Comparison of ENCODE assay signal across 12 cellular contexts in genomic region chr17:40554646-40555295, GRCh38. TPM values are rescaled to one million over a fixed set of nuclear protein-coding genes. Genes with fewer than 3 reads are reported as not detected.
A peak's percentile ranks its signal among the peaks of the same experiment; 100 is the strongest.
DNase-seq lines count a peak whose midpoint lies in the region; ATAC-seq and TF ChIP-seq lines count a peak whose summit lies in the region.
"Had no signal": no experiment of that assay in that cellular context is flagged by ENCODE, and none has a peak within 500 bp of the region (broad histone marks: within the 10 kb centered on the region; RNA-seq: fewer than 3 reads in every experiment).

No MANE protein-coding gene starts in this region.

- H3K4me1 ChIP-seq in heart right ventricle, result peaks cover 42 to 99% (median 90%) of the 10 kb centered on the region in 9 donors
- peaks cover 79 to 89% (median 84%) of the 10 kb centered on the region in 3 donors for H3K4me1 ChIP-seq in skeletal muscle tissue (ENCODE audit: control insufficient read depth in 3 of 3, insufficient read depth in 3 of 3, low read length in 3 of 3)

- H3K9me3 Mint-ChIP-seq in activated CD8-positive, alpha-beta T cell treated with anti-CD3 and anti-CD28 coated beads, Interleukin-2, amount 10 ng/mL, durations not matched to agents 7 days and 5 days (ENCODE audit: insufficient read depth), result no peaks in the 10 kb centered on the region

- no peaks in the 10 kb centered on the region for H3K9me3 ChIP-seq in heart right ventricle
- H3K9me3 ChIP-seq in skeletal muscle tissue (ENCODE audit: control insufficient read depth in 3 of 3, low read length in 3 of 3), result no peaks in the 10 kb centered on the region

- POLR2A ChIA-PET in activated CD8-positive, alpha-beta T cell treated with anti-CD3 and anti-CD28 coated beads, Interleukin-2, amount 10 ng/mL, durations not matched to agents 7 days and 5 days (lab: Charles Lee), result interaction anchor here (0.6 to 20.0 kb wide), 15 partner anchors 10 to 1824 kb away, joined by 3 to 454 read pairs (median 3); partner anchors contain the start of gene TOP2A

- 94 to 95% methylated on average over 27 of the region's 27 CpGs for WGBS in heart right ventricle, 2 donors

- H3K9ac ChIP-seq in skeletal muscle tissue (ENCODE audit: low read depth in 1 of 3, low read length in 3 of 3), result no peak overlapping the region

- CTCF ChIA-PET in activated CD8-positive, alpha-beta T cell treated with anti-CD3 and anti-CD28 coated beads, Interleukin-2, amount 10 ng/mL, durations not matched to agents 7 days and 5 days (lab: Charles Lee), result interaction anchor here (0.8 to 26.8 kb wide), 11 partner anchors 0 to 196 kb away, joined by 3 to 618 read pairs (median 5); partner anchors contain the start of genes CCR7, SMARCE1 and TOP2A

- H3K4me3 ChIP-seq in heart right ventricle, result peak overlapping the region in 1 of 10 donors; percentile 18
- H3K4me3 ChIP-seq in skeletal muscle tissue (ENCODE audit: low read length in 3 of 3), result peak overlapping the region in 1 of 3 donors; percentile 13

- peak; percentile 33 for DNase-seq in activated CD8-positive, alpha-beta T cell treated with anti-CD3 and anti-CD28 coated beads, Interleukin-2, amount 10 ng/mL, durations not matched to agents 7 days and 5 days
- no peak for DNase-seq in heart right ventricle
- no peak for DNase-seq in DMS153 treated with DMSO at 0.1 percent for 48 hours (lab: John Stamatoyannopoulos, UW; ENCODE audit: unreplicated experiment)
- DNase-seq: dermis blood vessel endothelial cell, GF-D8, NCI-H1048 had no signal

- peaks cover 100% of the 10 kb centered on the region for H3K4me1 Mint-ChIP-seq in activated CD8-positive, alpha-beta T cell treated with anti-CD3 and anti-CD28 coated beads, Interleukin-2, amount 10 ng/mL, durations not matched to agents 7 days and 5 days (ENCODE audit: low read depth)

- H3K36me3 Mint-ChIP-seq in activated CD8-positive, alpha-beta T cell treated with anti-CD3 and anti-CD28 coated beads, Interleukin-2, amount 10 ng/mL, durations not matched to agents 7 days and 5 days (ENCODE audit: low read depth), result peaks cover 94% of the 10 kb centered on the region

- intact Hi-C loops in heart right ventricle (cut with DNase I), result loop anchor here in 6 of 10 donors (5.0 to 10.0 kb wide), 5 partner anchors 107 to 260 kb away; partner anchors contain the start of genes IGFBP4 (in 4 of the 6) and RARA (in 1 of the 6)

- H3K27me3 ChIP-seq in heart right ventricle (no peaks in the 10 kb centered on the region), skeletal muscle tissue (ENCODE audit: control insufficient read depth in 3 of 3, insufficient read depth in 3 of 3, low read length in 3 of 3) (peaks cover 0 to 2% (median 0%) of the 10 kb centered on the region in 3 donors)

- H3K4me3 Mint-ChIP-seq in activated CD8-positive, alpha-beta T cell treated with anti-CD3 and anti-CD28 coated beads, Interleukin-2, amount 10 ng/mL, durations not matched to agents 7 days and 5 days, result peak overlapping the region; percentile 65

- peak; percentile 18 for TF ChIP-seq CTCF in GM12873 (IDR thresholded peaks at IDR 0.05; ENCODE audit: insufficient read depth, low read depth, low read length, missing control alignments)
- no peak for TF ChIP-seq CTCF in heart right ventricle (IDR thresholded peaks at IDR 0.05)

- peak overlapping the region; percentile 93 for H3K27ac Mint-ChIP-seq in activated CD8-positive, alpha-beta T cell treated with anti-CD3 and anti-CD28 coated beads, Interleukin-2, amount 10 ng/mL, durations not matched to agents 7 days and 5 days

- no peak for ATAC-seq in activated CD8-positive, alpha-beta T cell treated with anti-CD3 and anti-CD28 coated beads, Interleukin-2, amount 10 ng/mL, durations not matched to agents 7 days and 5 days
- ATAC-seq in heart right ventricle (no peak), GM19395 (IDR thresholded peaks at IDR 0.05; ENCODE audit: unreplicated experiment) (no peak), HG03378 (IDR thresholded peaks at IDR 0.05; ENCODE audit: unreplicated experiment) (no peak), GM19023 (IDR thresholded peaks at IDR 0.05; ENCODE audit: unreplicated experiment) (no peak)

- peaks cover 0 to 9% (median 0%) of the 10 kb centered on the region in 9 donors for H3K36me3 ChIP-seq in heart right ventricle
- H3K36me3 ChIP-seq in skeletal muscle tissue (ENCODE audit: control insufficient read depth in 3 of 3, insufficient read depth in 3 of 3, low read length in 3 of 3), result no peaks in the 10 kb centered on the region

- no peaks in the 10 kb centered on the region for H3K27me3 Mint-ChIP-seq in activated CD8-positive, alpha-beta T cell treated with anti-CD3 and anti-CD28 coated beads, Interleukin-2, amount 10 ng/mL, durations not matched to agents 7 days and 5 days (ENCODE audit: low read depth)

- peak overlapping the region; percentile 79 to 94 (median 88) for H3K27ac ChIP-seq in heart right ventricle
- peak overlapping the region; percentile 80 for H3K27ac ChIP-seq in skeletal muscle tissue (ENCODE audit: low read depth, low read length)

RNA-seq across cellular contexts. Expression of gene CCR7, which starts 10.5 kb away (rescaled TPM):
- 100 to 1,000 TPM; 171 to 173 TPM for total RNA-seq in activated CD8-positive, alpha-beta T cell treated with anti-CD3 and anti-CD28 coated beads, Interleukin-2, amount 10 ng/mL, durations not matched to agents 7 days and 5 days
- 1 to 10 TPM in 1 of 10 donors, under 1 TPM in 3, not detected in 6; 0.10 to 1.7 (median 0.48) TPM for total RNA-seq in heart right ventricle
- under 1 TPM in 1 of 2 donors, not detected in 1; 0.46 TPM for polyA plus RNA-seq in heart right ventricle
- total RNA-seq in skeletal muscle tissue, result 1.0 TPM
- total RNA-seq: lung microvascular endothelial cell had no signal

RNA-seq across cellular contexts. Expression of gene TNS4, which starts 53.3 kb away (rescaled TPM):
- total RNA-seq in activated CD8-positive, alpha-beta T cell treated with anti-CD3 and anti-CD28 coated beads, Interleukin-2, amount 10 ng/mL, durations not matched to agents 7 days and 5 days, result 1 to 10 TPM; 8.4 to 9.0 TPM
- total RNA-seq in heart right ventricle (under 1 TPM in 1 of 10 donors, not detected in 9; 0.62 TPM), skeletal muscle tissue (not detected)
- polyA plus RNA-seq in heart right ventricle, result under 1 TPM in 1 of 2 donors, not detected in 1; 0.01 TPM
- total RNA-seq: dermis blood vessel endothelial cell, lung microvascular endothelial cell had no signal

Comparison
In these comparisons a context has a peak if more than half of its experiments do, and no peak if none do; other contexts are left out.
1. RNA of gene CCR7, which starts 10.5 kb away (total RNA-seq): 171 to 173 TPM in activated CD8-positive, alpha-beta T cell treated with anti-CD3 and anti-CD28 coated beads, Interleukin-2, amount 10 ng/mL, durations not matched to agents 7 days and 5 days; 1.0 TPM in skeletal muscle tissue (single experiment) and 0.10 to 1.7 TPM in heart right ventricle; every median in the first group is over 10 times any median in the second.